1 cellular context compared by ENCODE assay signal in the genomic region with DNA sequence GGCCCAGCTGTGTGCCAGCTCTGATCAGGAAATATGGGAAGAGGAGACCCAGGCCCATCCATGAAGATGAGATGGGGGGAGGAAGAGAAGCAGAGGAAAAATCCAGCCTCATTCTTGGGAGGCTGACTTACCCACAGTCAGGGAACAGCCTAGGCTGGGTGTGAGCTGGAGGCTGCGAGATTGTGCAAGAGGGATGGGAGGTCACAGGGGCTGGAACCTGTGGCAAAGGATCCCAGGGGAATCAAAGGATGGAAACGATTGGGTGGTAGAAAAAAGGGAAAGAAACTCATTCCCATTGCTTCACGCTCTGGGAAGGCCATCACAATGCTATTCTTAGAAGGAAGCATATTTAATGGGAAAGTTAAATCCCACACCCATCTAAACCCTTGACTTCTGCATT.
TF ChIP-seq lines count a peak whose summit lies in the region.

No MANE protein-coding gene starts in this region.

TF ChIP-seq in K562, 482 proteins besides CTCF, POLR2A, EP300 and RAD21 (continued from another document):
- TF ChIP-seq, protein P1, sequence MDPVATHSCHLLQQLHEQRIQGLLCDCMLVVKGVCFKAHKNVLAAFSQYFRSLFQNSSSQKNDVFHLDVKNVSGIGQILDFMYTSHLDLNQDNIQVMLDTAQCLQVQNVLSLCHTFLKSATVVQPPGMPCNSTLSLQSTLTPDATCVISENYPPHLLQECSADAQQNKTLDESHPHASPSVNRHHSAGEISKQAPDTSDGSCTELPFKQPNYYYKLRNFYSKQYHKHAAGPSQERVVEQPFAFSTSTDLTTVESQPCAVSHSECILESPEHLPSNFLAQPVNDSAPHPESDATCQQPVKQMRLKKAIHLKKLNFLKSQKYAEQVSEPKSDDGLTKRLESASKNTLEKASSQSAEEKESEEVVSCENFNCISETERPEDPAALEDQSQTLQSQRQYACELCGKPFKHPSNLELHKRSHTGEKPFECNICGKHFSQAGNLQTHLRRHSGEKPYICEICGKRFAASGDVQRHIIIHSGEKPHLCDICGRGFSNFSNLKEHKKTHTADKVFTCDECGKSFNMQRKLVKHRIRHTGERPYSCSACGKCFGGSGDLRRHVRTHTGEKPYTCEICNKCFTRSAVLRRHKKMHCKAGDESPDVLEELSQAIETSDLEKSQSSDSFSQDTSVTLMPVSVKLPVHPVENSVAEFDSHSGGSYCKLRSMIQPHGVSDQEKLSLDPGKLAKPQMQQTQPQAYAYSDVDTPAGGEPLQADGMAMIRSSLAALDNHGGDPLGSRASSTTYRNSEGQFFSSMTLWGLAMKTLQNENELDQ (CRISPR knock-in tag; IDR thresholded peaks at IDR 0.05; ENCODE audit: borderline replicate concordance), result no peak
